In the genomic region with DNA sequence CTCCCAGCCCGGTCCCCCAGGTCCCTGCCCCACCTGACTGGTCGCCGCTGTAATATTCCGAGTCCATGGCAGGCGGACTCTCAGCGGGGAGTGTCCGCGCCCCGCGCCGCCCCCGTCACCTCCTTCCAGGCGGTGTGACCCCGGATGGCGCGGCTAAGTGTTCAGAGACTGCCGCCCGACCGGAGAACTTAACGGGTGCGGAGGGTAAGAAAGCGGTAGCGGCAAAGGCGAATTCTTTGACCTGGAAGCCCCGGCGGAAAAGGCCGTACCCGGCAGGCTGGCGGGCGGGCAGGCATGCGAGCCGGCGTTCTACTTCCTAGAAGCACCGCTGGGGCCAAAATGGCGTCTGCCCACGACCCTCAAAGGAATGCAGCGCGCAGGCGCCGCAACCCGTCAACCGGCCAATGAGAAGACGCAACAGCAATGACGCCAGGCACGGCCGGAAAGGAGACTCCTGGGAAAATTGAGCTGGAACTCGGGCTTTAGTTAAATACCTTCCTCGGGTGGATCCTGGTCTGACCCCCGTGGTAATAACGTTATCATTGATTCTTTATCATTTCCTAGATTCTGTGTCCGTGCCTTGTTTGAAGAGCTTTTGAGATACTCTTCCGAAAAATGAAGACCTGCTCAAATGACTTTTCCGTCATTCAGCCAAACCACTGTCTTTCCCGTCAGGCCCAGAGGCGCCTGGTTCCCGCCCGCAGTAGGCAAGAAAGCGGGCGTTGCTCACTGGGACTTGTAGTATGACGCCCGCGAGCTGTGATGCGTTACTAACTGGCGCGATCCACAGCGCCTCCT, we compare ENCODE assay signal across 1 cellular context.
TF ChIP-seq lines count a peak whose summit lies in the region.

A gene (minus strand): TSS at position 348 of the 798 bp plus-strand sequence. CDS start 281 bp downstream, at position 67.

TF ChIP-seq in K562, 482 proteins besides CTCF, POLR2A, EP300 and RAD21 (continued from another document and continues in another):
- TF ChIP-seq ZNF354B (CRISPR knock-in tag; IDR thresholded peaks at IDR 0.05) (no peak), HDGF (IDR thresholded peaks at IDR 0.05) (no peak), ZNF583 (CRISPR knock-in tag; IDR thresholded peaks at IDR 0.05) (no peak), NR2F6 (CRISPR knock-in tag; IDR thresholded peaks at IDR 0.05) (no peak), ZNF239 (CRISPR knock-in tag; IDR thresholded peaks at IDR 0.05) (no peak), ASH1L (IDR thresholded peaks at IDR 0.05; ENCODE audit: borderline replicate concordance, low read depth, partially characterized antibody) (peak; percentile 7), ZNF324 (CRISPR knock-in tag; IDR thresholded peaks at IDR 0.05) (no peak), SMC3 (conservative IDR thresholded peaks at IDR 0.05; ENCODE audit: insufficient read depth, low read depth, low read length) (no peak), COPS2 (conservative IDR thresholded peaks at IDR 0.05) (no peak), TEAD1 (CRISPR knock-in tag; IDR thresholded peaks at IDR 0.05) (peak in 1 of 2 experiments; percentile 53; a peak in 1 of 4 replicates), ZNF133 (CRISPR knock-in tag; IDR thresholded peaks at IDR 0.05) (no peak), ILK (tag; IDR thresholded peaks at IDR 0.05; ENCODE audit: borderline replicate concordance, low read depth) (no peak), DDX20 (tag; IDR thresholded peaks at IDR 0.05; ENCODE audit: low read depth) (no peak), ZNF644 (tag; IDR thresholded peaks at IDR 0.05; ENCODE audit: low read depth) (peak; percentile 82), TAF15 (IDR thresholded peaks at IDR 0.05; ENCODE audit: low read depth, low read length) (no peak), PYGO2 (tag; IDR thresholded peaks at IDR 0.05) (no peak), ESRRA (IDR thresholded peaks at IDR 0.05; ENCODE audit: borderline replicate concordance, low read depth) (no peak), ZBTB8A (IDR thresholded peaks at IDR 0.05; ENCODE audit: partially characterized antibody) (no peak), ILF3 (IDR thresholded peaks at IDR 0.05; ENCODE audit: borderline replicate concordance) (no peak), ERF (CRISPR knock-in tag; IDR thresholded peaks at IDR 0.05) (no peak), GATA2 (CRISPR knock-in tag; IDR thresholded peaks at IDR 0.05) (no peak), ZC3H4 (CRISPR knock-in tag; IDR thresholded peaks at IDR 0.05; ENCODE audit: borderline replicate concordance) (no peak)
- TF ChIP-seq, protein P1, sequence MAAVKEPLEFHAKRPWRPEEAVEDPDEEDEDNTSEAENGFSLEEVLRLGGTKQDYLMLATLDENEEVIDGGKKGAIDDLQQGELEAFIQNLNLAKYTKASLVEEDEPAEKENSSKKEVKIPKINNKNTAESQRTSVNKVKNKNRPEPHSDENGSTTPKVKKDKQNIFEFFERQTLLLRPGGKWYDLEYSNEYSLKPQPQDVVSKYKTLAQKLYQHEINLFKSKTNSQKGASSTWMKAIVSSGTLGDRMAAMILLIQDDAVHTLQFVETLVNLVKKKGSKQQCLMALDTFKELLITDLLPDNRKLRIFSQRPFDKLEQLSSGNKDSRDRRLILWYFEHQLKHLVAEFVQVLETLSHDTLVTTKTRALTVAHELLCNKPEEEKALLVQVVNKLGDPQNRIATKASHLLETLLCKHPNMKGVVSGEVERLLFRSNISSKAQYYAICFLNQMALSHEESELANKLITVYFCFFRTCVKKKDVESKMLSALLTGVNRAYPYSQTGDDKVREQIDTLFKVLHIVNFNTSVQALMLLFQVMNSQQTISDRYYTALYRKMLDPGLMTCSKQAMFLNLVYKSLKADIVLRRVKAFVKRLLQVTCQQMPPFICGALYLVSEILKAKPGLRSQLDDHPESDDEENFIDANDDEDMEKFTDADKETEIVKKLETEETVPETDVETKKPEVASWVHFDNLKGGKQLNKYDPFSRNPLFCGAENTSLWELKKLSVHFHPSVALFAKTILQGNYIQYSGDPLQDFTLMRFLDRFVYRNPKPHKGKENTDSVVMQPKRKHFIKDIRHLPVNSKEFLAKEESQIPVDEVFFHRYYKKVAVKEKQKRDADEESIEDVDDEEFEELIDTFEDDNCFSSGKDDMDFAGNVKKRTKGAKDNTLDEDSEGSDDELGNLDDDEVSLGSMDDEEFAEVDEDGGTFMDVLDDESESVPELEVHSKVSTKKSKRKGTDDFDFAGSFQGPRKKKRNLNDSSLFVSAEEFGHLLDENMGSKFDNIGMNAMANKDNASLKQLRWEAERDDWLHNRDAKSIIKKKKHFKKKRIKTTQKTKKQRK (IDR thresholded peaks at IDR 0.05; ENCODE audit: borderline replicate concordance, low read depth, low read length): no peak
- TF ChIP-seq, protein P2, sequence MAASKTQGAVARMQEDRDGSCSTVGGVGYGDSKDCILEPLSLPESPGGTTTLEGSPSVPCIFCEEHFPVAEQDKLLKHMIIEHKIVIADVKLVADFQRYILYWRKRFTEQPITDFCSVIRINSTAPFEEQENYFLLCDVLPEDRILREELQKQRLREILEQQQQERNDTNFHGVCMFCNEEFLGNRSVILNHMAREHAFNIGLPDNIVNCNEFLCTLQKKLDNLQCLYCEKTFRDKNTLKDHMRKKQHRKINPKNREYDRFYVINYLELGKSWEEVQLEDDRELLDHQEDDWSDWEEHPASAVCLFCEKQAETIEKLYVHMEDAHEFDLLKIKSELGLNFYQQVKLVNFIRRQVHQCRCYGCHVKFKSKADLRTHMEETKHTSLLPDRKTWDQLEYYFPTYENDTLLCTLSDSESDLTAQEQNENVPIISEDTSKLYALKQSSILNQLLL (CRISPR knock-in tag; IDR thresholded peaks at IDR 0.05; ENCODE audit: borderline replicate concordance): no peak
- TF ChIP-seq, protein P3, sequence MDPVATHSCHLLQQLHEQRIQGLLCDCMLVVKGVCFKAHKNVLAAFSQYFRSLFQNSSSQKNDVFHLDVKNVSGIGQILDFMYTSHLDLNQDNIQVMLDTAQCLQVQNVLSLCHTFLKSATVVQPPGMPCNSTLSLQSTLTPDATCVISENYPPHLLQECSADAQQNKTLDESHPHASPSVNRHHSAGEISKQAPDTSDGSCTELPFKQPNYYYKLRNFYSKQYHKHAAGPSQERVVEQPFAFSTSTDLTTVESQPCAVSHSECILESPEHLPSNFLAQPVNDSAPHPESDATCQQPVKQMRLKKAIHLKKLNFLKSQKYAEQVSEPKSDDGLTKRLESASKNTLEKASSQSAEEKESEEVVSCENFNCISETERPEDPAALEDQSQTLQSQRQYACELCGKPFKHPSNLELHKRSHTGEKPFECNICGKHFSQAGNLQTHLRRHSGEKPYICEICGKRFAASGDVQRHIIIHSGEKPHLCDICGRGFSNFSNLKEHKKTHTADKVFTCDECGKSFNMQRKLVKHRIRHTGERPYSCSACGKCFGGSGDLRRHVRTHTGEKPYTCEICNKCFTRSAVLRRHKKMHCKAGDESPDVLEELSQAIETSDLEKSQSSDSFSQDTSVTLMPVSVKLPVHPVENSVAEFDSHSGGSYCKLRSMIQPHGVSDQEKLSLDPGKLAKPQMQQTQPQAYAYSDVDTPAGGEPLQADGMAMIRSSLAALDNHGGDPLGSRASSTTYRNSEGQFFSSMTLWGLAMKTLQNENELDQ (CRISPR knock-in tag; IDR thresholded peaks at IDR 0.05; ENCODE audit: borderline replicate concordance): no peak
- TF ChIP-seq, protein P4, sequence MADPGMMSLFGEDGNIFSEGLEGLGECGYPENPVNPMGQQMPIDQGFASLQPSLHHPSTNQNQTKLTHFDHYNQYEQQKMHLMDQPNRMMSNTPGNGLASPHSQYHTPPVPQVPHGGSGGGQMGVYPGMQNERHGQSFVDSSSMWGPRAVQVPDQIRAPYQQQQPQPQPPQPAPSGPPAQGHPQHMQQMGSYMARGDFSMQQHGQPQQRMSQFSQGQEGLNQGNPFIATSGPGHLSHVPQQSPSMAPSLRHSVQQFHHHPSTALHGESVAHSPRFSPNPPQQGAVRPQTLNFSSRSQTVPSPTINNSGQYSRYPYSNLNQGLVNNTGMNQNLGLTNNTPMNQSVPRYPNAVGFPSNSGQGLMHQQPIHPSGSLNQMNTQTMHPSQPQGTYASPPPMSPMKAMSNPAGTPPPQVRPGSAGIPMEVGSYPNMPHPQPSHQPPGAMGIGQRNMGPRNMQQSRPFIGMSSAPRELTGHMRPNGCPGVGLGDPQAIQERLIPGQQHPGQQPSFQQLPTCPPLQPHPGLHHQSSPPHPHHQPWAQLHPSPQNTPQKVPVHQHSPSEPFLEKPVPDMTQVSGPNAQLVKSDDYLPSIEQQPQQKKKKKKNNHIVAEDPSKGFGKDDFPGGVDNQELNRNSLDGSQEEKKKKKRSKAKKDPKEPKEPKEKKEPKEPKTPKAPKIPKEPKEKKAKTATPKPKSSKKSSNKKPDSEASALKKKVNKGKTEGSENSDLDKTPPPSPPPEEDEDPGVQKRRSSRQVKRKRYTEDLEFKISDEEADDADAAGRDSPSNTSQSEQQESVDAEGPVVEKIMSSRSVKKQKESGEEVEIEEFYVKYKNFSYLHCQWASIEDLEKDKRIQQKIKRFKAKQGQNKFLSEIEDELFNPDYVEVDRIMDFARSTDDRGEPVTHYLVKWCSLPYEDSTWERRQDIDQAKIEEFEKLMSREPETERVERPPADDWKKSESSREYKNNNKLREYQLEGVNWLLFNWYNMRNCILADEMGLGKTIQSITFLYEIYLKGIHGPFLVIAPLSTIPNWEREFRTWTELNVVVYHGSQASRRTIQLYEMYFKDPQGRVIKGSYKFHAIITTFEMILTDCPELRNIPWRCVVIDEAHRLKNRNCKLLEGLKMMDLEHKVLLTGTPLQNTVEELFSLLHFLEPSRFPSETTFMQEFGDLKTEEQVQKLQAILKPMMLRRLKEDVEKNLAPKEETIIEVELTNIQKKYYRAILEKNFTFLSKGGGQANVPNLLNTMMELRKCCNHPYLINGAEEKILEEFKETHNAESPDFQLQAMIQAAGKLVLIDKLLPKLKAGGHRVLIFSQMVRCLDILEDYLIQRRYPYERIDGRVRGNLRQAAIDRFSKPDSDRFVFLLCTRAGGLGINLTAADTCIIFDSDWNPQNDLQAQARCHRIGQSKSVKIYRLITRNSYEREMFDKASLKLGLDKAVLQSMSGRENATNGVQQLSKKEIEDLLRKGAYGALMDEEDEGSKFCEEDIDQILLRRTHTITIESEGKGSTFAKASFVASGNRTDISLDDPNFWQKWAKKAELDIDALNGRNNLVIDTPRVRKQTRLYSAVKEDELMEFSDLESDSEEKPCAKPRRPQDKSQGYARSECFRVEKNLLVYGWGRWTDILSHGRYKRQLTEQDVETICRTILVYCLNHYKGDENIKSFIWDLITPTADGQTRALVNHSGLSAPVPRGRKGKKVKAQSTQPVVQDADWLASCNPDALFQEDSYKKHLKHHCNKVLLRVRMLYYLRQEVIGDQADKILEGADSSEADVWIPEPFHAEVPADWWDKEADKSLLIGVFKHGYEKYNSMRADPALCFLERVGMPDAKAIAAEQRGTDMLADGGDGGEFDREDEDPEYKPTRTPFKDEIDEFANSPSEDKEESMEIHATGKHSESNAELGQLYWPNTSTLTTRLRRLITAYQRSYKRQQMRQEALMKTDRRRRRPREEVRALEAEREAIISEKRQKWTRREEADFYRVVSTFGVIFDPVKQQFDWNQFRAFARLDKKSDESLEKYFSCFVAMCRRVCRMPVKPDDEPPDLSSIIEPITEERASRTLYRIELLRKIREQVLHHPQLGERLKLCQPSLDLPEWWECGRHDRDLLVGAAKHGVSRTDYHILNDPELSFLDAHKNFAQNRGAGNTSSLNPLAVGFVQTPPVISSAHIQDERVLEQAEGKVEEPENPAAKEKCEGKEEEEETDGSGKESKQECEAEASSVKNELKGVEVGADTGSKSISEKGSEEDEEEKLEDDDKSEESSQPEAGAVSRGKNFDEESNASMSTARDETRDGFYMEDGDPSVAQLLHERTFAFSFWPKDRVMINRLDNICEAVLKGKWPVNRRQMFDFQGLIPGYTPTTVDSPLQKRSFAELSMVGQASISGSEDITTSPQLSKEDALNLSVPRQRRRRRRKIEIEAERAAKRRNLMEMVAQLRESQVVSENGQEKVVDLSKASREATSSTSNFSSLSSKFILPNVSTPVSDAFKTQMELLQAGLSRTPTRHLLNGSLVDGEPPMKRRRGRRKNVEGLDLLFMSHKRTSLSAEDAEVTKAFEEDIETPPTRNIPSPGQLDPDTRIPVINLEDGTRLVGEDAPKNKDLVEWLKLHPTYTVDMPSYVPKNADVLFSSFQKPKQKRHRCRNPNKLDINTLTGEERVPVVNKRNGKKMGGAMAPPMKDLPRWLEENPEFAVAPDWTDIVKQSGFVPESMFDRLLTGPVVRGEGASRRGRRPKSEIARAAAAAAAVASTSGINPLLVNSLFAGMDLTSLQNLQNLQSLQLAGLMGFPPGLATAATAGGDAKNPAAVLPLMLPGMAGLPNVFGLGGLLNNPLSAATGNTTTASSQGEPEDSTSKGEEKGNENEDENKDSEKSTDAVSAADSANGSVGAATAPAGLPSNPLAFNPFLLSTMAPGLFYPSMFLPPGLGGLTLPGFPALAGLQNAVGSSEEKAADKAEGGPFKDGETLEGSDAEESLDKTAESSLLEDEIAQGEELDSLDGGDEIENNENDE (IDR thresholded peaks at IDR 0.05; ENCODE audit: low read depth, low read length): no peak
- TF ChIP-seq, protein P5, sequence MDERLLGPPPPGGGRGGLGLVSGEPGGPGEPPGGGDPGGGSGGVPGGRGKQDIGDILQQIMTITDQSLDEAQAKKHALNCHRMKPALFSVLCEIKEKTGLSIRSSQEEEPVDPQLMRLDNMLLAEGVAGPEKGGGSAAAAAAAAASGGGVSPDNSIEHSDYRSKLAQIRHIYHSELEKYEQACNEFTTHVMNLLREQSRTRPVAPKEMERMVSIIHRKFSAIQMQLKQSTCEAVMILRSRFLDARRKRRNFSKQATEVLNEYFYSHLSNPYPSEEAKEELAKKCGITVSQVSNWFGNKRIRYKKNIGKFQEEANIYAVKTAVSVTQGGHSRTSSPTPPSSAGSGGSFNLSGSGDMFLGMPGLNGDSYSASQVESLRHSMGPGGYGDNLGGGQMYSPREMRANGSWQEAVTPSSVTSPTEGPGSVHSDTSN (CRISPR knock-in tag; IDR thresholded peaks at IDR 0.05; ENCODE audit: low read depth): no peak
- TF ChIP-seq, protein P5 (tag; conservative IDR thresholded peaks at IDR 0.05; ENCODE audit: low read depth): no peak
